29 cellular contexts compared by ENCODE assay signal in genomic region chr16:80029381-80029630, GRCh38.
"Had no signal": no experiment of that assay in that cellular context is flagged by ENCODE, and none has a peak within 500 bp of the region (broad histone marks: within the 10 kb centered on the region; RNA-seq: fewer than 3 reads in every experiment).

No MANE protein-coding gene starts in this region.

- H3K9me3 Mint-ChIP-seq: effector memory CD8-positive, alpha-beta T cell had no signal

- H3K4me3 Mint-ChIP-seq: effector memory CD8-positive, alpha-beta T cell; nephron progenitor cell; stimulated activated naive CD8-positive, alpha-beta T cell treated with anti-CD3 and anti-CD28 coated beads, Interleukin-15, amount 100 ng/mL, for 72 hours had no signal

- H3K9me3 ChIP-seq: lower lobe of right lung, ovary, right lobe of liver, suprapubic skin, transverse colon, upper lobe of right lung, uterus had no signal

- H3K27me3 ChIP-seq: heart right ventricle, ovary, right lobe of liver, suprapubic skin, transverse colon, upper lobe of right lung, uterus had no signal

- H3K27ac ChIP-seq: coronary artery, heart right ventricle, lower lobe of right lung, ovary, right lobe of liver, suprapubic skin, transverse colon, upper lobe of right lung, uterus had no signal

- H3K36me3 Mint-ChIP-seq: immature natural killer cell had no signal

- ATAC-seq: effector memory CD8-positive, alpha-beta T cell; heart right ventricle; left colon; left ventricle myocardium superior; stimulated activated naive CD8-positive, alpha-beta T cell treated with anti-CD3 and anti-CD28 coated beads, Interleukin-15, amount 100 ng/mL, for 72 hours had no signal

- H3K36me3 ChIP-seq: heart right ventricle, lower lobe of right lung, ovary, right lobe of liver, suprapubic skin, transverse colon, upper lobe of right lung, uterus had no signal

- DNase-seq: dermis blood vessel endothelial cell; effector memory CD8-positive, alpha-beta T cell; foreskin melanocyte; glutamatergic neuron; heart right ventricle; hypothalamus; immature natural killer cell; islet precursor cell; kidney glomerular epithelial cell; left colon; left ventricle myocardium superior; lower lobe of right lung; nephron progenitor cell; nucleus accumbens; ovary; posterior cingulate gyrus; right lobe of liver; stimulated activated CD4-positive, alpha-beta T cell treated with anti-CD3 and anti-CD28 coated beads, Interleukin-12 subunit alpha, Interleukin-12 subunit beta, amount 100 ng/mL, for 4 hours; stimulated activated CD4-positive, alpha-beta T cell treated with anti-CD3 and anti-CD28 coated beads, Interleukin-1b, Interleukin-23, amount 100 ng/mL, for 48 hours; stimulated activated CD4-positive, alpha-beta T cell treated with anti-CD3 and anti-CD28 coated beads, Interleukin-4, amount 100 ng/mL, for 1 hour; stimulated activated CD8-positive, alpha-beta memory T cell treated with anti-CD3 and anti-CD28 coated beads, Interleukin-4, amount 100 ng/mL, for 48 hours; stimulated activated naive CD4-positive, alpha-beta T cell; stimulated activated naive CD8-positive, alpha-beta T cell treated with anti-CD3 and anti-CD28 coated beads, Interleukin-15, amount 100 ng/mL, for 72 hours; transverse colon; upper lobe of right lung; uterus had no signal

- FAIRE-seq: small intestine had no signal

- H3K27ac Mint-ChIP-seq: effector memory CD8-positive, alpha-beta T cell; nephron progenitor cell; stimulated activated naive CD8-positive, alpha-beta T cell treated with anti-CD3 and anti-CD28 coated beads, Interleukin-15, amount 100 ng/mL, for 72 hours had no signal

- H3K4me3 ChIP-seq: coronary artery, heart right ventricle, lower lobe of right lung, ovary, right lobe of liver, suprapubic skin, transverse colon, upper lobe of right lung, uterus had no signal

- H3K4me1 Mint-ChIP-seq: nephron progenitor cell had no signal

- H3K4me1 ChIP-seq: right lobe of liver, uterus had no signal
